ENCODE assay signal across 8 cellular contexts in genomic region chr14:75303415-75303814, GRCh38. TPM values are rescaled to one million over a fixed set of nuclear protein-coding genes. Genes with fewer than 3 reads are reported as not detected.
A peak's percentile ranks its signal among the peaks of the same experiment; 100 is the strongest.
DNase-seq lines count a peak whose midpoint lies in the region; ATAC-seq and TF ChIP-seq lines count a peak whose summit lies in the region.

No MANE protein-coding gene starts in this region.

- H3K27me3 Mint-ChIP-seq in chondrocyte (ENCODE audit: low read depth) = no peaks in the 10 kb centered on the region

- no peak overlapping the region for H3K4me3 Mint-ChIP-seq in chondrocyte (ENCODE audit: unreplicated experiment)

- no peaks in the 10 kb centered on the region for H3K36me3 Mint-ChIP-seq in chondrocyte (ENCODE audit: low read depth)

- peaks cover 8% of the 10 kb centered on the region for H3K4me1 Mint-ChIP-seq in chondrocyte (ENCODE audit: low read depth)

- TF ChIP-seq CTCF in BE2C (IDR thresholded peaks at IDR 0.05; ENCODE audit: low read depth, low read length) (peak; percentile 91), WI38 (IDR thresholded peaks at IDR 0.05; ENCODE audit: low read depth, low read length) (peak; percentile 68), chondrocyte (IDR thresholded peaks at IDR 0.05) (peak; percentile 91)

- no peaks in the 10 kb centered on the region for H3K9me3 ChIP-seq in BE2C

- no peaks in the 10 kb centered on the region for H3K9me3 Mint-ChIP-seq in chondrocyte (ENCODE audit: low read depth)

- no peaks in the 10 kb centered on the region for H3K27me3 ChIP-seq in BE2C

- no peaks in the 10 kb centered on the region for H3K36me3 ChIP-seq in BE2C

- H3K4me3 ChIP-seq in BE2C (ENCODE audit: low read depth, low read length) (no peak overlapping the region), WI38 (ENCODE audit: low read depth, low read length) (no peak overlapping the region)

- no peak overlapping the region for H3K27ac Mint-ChIP-seq in chondrocyte (ENCODE audit: unreplicated experiment)

- DNase-seq in BE2C (peak; percentile 59), HCEC 1CT (peak; percentile 74), NCI-H446 treated with DMSO at 0.1 percent for 48 hours (lab: John Stamatoyannopoulos, UW) (peak; percentile 41), chondrocyte (ENCODE audit: low spot score) (no peak), left lobe of liver (ENCODE audit: low spot score) (peak; percentile 75), cortex of kidney (lab: John Stamatoyannopoulos, UW) (no peak)
- DNase-seq in stimulated activated CD8-positive, alpha-beta memory T cell treated with anti-CD3 and anti-CD28 coated beads, Interleukin-12 subunit alpha, Interleukin-12 subunit beta, amount 100 ng/mL, for 1 hour (ENCODE audit: low read depth) = peak; percentile 48

- H3K4me1 ChIP-seq in BE2C = no peaks in the 10 kb centered on the region

- ATAC-seq in left lobe of liver = peak; percentile 85

RNA-seq across cellular contexts. Expression of gene FOS, which starts 24.8 kb away (rescaled TPM):
- 5.2 TPM for polyA plus RNA-seq in BE2C (2012; ENCODE audit: insufficient read depth, insufficient read length, low read depth)
- total RNA-seq in chondrocyte = 116 to 175 TPM (median 152 TPM) in 3 replicates
- 13.1 TPM for total RNA-seq in left lobe of liver

Comparison
In these comparisons a context has a peak if more than half of its experiments do, and no peak if none do; other contexts are left out.
1. DNase-seq: peak in BE2C (single experiment), HCEC 1CT (single experiment), NCI-H446 treated with DMSO at 0.1 percent for 48 hours (single experiment), left lobe of liver (single experiment) and stimulated activated CD8-positive, alpha-beta memory T cell treated with anti-CD3 and anti-CD28 coated beads, Interleukin-12 subunit alpha, Interleukin-12 subunit beta, amount 100 ng/mL, for 1 hour (single experiment); none in chondrocyte (single experiment) and cortex of kidney (single experiment).
2. Peak in every context shown above with its lines, with median percentiles within 50 percentile points of each other: CTCF ChIP-seq.